ENCODE assay signal across 8 cellular contexts in genomic region chr2:157784169-157784822, GRCh38.
A peak's percentile ranks its signal among the peaks of the same experiment; 100 is the strongest.
DNase-seq lines count a peak whose midpoint lies in the region; ATAC-seq lines count a peak whose summit lies in the region.

No MANE protein-coding gene starts in this region.

- no peak for ATAC-seq in HG02870 (IDR thresholded peaks at IDR 0.05; ENCODE audit: unreplicated experiment)
- no peak for ATAC-seq in HG03039 (IDR thresholded peaks at IDR 0.05; ENCODE audit: unreplicated experiment)
- ATAC-seq in HG03378 (IDR thresholded peaks at IDR 0.05; ENCODE audit: unreplicated experiment), result no peak
- no peak for ATAC-seq in HG02642 (IDR thresholded peaks at IDR 0.05; ENCODE audit: poor library complexity, unreplicated experiment)

- DNase-seq in C1 segment of cervical spinal cord (lab: John Stamatoyannopoulos, UW) (peak in 11 of 14 donors; percentile 14 to 70 (median 19)), NCI-H226 (peak; percentile 53), dermis blood vessel endothelial cell (peak; percentile 68), mucosa of gallbladder (ENCODE audit: low spot score) (peak; percentile 72)

Comparison
In these comparisons a context has a peak if more than half of its experiments do, and no peak if none do; other contexts are left out.
1. DNase-seq: peak in every context shown above with its lines; median percentile 72 in mucosa of gallbladder; 68 in dermis blood vessel endothelial cell; 53 in NCI-H226; 19 in C1 segment of cervical spinal cord.